In the genomic region with DNA sequence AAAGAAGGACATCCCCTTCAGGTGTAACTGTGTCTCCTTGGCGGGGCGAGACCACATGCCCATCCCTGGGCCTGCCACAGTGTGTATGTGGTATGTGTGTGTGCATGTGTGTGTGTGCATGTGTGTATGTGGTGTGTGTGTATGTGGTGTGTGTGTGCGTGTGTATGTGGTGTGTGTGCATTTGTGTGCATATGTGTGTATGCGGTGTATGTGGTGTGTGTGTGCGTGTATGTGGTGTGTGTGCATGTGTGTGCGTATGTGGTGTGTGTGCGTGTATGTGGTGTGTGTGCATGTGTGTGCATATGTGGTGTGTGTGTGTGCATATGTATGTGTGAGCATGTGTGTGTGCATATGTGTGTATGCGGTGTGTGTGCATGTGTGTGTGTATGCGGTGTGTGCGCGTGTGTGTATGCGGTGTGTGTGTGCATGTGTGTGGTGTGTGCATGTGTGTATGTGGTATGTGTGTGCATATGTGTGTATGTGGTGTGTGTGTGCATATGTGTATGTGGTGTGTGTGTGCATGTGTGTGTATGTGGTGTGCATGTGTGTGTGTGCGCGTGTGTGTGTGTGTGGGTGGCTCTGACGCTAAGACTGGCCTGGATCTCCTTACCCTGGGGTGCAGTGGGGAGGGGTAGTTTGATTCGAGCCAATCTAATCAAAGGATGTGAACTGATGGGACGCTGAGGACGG, we compare ENCODE assay signal across 23 cellular contexts.
"Had no signal": no experiment of that assay in that cellular context is flagged by ENCODE, and none has a peak within 500 bp of the region (broad histone marks: within the 10 kb centered on the region; RNA-seq: fewer than 3 reads in every experiment).

No MANE protein-coding gene starts in this region.

- H3K36me3 ChIP-seq: adrenal gland had no signal

- H3K4me3 ChIP-seq: adrenal gland had no signal

- H3K4me1 ChIP-seq: adrenal gland had no signal

- FAIRE-seq: TTC549 had no signal

- H3K27me3 ChIP-seq: adrenal gland had no signal

- DNase-seq: activated CD4-positive, alpha-beta memory T cell treated with anti-CD3 and anti-CD28 coated beads, Interleukin-2, amount 10 ng/mL, durations not matched to agents 7 days and 5 days; activated CD4-positive, alpha-beta T cell treated with anti-CD3 and anti-CD28 coated beads, Interleukin-2, amount 50 U/mL, for 1 hour; activated CD4-positive, CD25-positive, alpha-beta regulatory T cell; activated gamma-delta T cell treated with Interleukin-2 at 50 U/mL for 16 hours; activated naive CD4-positive, alpha-beta T cell treated with anti-CD3 and anti-CD28 coated beads, Interleukin-2, amount 10 ng/mL, durations not matched to agents 7 days and 5 days; activated naive CD8-positive, alpha-beta T cell treated with anti-CD3 and anti-CD28 coated beads for 36 hours; activated T-cell treated with anti-CD3 and anti-CD28 coated beads for 4 hours; activated T-cell treated with anti-CD3 and anti-CD28 coated beads, Interleukin-2, amount 50 U/mL, for 48 hours; adrenal gland; anterior cingulate cortex; MM.1S; NCI-H1105; NCI-H1436; NCI-H1694 treated with DMSO at 0.1 percent for 48 hours; NCI-H2029 treated with DMSO at 0.1 percent for 48 hours; NCI-H345; NCI-H510A; NCI-H526 treated with DMSO at 0.1 percent for 48 hours; NCI-H82; SIG-M5; T-helper 17 cell; T-helper 9 cell had no signal

- ATAC-seq: T-helper 17 cell had no signal

- H3K27ac ChIP-seq: adrenal gland had no signal

- H3K9me3 ChIP-seq: adrenal gland had no signal
